In genomic region chrX:7147978-7148824, GRCh38 we compare ENCODE assay signal across 8 cellular contexts. TPM values are rescaled to one million over a fixed set of nuclear protein-coding genes. Genes with fewer than 3 reads are reported as not detected.
DNase-seq lines count a peak whose midpoint lies in the region; ATAC-seq and TF ChIP-seq lines count a peak whose summit lies in the region.

Gene PUDP (minus strand): TSS chrX:7148153. CDS start chrX:7148113, 40 bp downstream.

- no peaks in the 10 kb centered on the region for H4K20me1 ChIP-seq in smooth muscle cell (ENCODE audit: low read depth)

- H3K9me3 ChIP-seq in WERI-Rb-1 (ENCODE audit: severe bottlenecking) (no peaks in the 10 kb centered on the region), breast epithelium (no peaks in the 10 kb centered on the region), smooth muscle cell (replicated peaks; ENCODE audit: low read depth) (no peaks in the 10 kb centered on the region)

- H3K27ac ChIP-seq in WERI-Rb-1 (peak within 1 kb of the TSS; percentile 98), breast epithelium (peak within 1 kb of the TSS; percentile 90), smooth muscle cell (ENCODE audit: low read depth) (no peak within 1 kb of the TSS)

- DNase-seq in ACHN (peak; percentile 72), NCI-H2196 (lab: John Stamatoyannopoulos, UW; ENCODE audit: unreplicated experiment) (peak; percentile 83), WERI-Rb-1 (peak; percentile 90), breast epithelium (ENCODE audit: low spot score in 2 of 2) (peak; percentile 68 to 81), iPS-NIHi7 (ENCODE audit: extremely low spot score) (peak; percentile 98), smooth muscle cell (lab: John Stamatoyannopoulos, UW; ENCODE audit: unreplicated experiment) (peak; percentile 42)

- no peaks in the 10 kb centered on the region; the same call in 1 of the 2 replicates for H3K36me3 ChIP-seq in WERI-Rb-1
- H3K36me3 ChIP-seq in breast epithelium: no peaks in the 10 kb centered on the region
- no peaks in the 10 kb centered on the region for H3K36me3 ChIP-seq in smooth muscle cell (ENCODE audit: low read depth)

- 51% methylated on average over 50 of the region's 76 CpGs for WGBS in smooth muscle cell (ENCODE audit: low lambda C conversion rate)

- intact Hi-C loops in breast epithelium (cut with DNase I; ENCODE audit: low total_unique reads): no loop called here

- no peaks in the 10 kb centered on the region for H3K79me2 ChIP-seq in smooth muscle cell (ENCODE audit: low read depth)

- H3F3A ChIP-seq in smooth muscle cell (ENCODE audit: low read depth): no peaks in the 10 kb centered on the region

- ATAC-seq in GM18868 (IDR thresholded peaks at IDR 0.05; ENCODE audit: unreplicated experiment) (peak; percentile 70), HG03097 (IDR thresholded peaks at IDR 0.05; ENCODE audit: low FRiP score, unreplicated experiment) (peak; percentile 86)

- TF ChIP-seq POLR2A in breast epithelium (IDR thresholded peaks at IDR 0.05): no peak

- H3K27me3 ChIP-seq in WERI-Rb-1 (ENCODE audit: insufficient read depth, low read depth, severe bottlenecking): no peaks in the 10 kb centered on the region
- no peaks in the 10 kb centered on the region for H3K27me3 ChIP-seq in breast epithelium
- no peaks in the 10 kb centered on the region for H3K27me3 ChIP-seq in smooth muscle cell (ENCODE audit: low read depth)

- TF ChIP-seq CTCF in WERI-Rb-1 (IDR thresholded peaks at IDR 0.05; ENCODE audit: low read depth, low read length): peak; percentile 35; the same call in 1 of the 2 replicates
- peak; percentile 4 to 50 (median 22) for TF ChIP-seq CTCF in breast epithelium (IDR thresholded peaks at IDR 0.05)
- no peak for TF ChIP-seq CTCF in smooth muscle cell (IDR thresholded peaks at IDR 0.05; ENCODE audit: borderline replicate concordance, insufficient read depth, poor library complexity, severe bottlenecking)

- H3K4me3 ChIP-seq in WERI-Rb-1 (ENCODE audit: low read depth, low read length): peak within 1 kb of the TSS; percentile 91
- peak within 1 kb of the TSS; percentile 58 to 82 (median 79) for H3K4me3 ChIP-seq in breast epithelium
- H3K4me3 ChIP-seq in smooth muscle cell: peak within 1 kb of the TSS; percentile 88

- H3K9ac ChIP-seq in smooth muscle cell (ENCODE audit: low read depth): no peak within 1 kb of the TSS

- H2AFZ ChIP-seq in smooth muscle cell (ENCODE audit: low read depth): peak within 1 kb of the TSS; percentile 98

- in situ Hi-C loops in ACHN (cut with HindIII; ENCODE audit: low pct_ligation_motif_present, low pct_unique_long_range_greater_than_20kb, low sequenced_read_pairs): no loop called here

- H3K4me1 ChIP-seq in breast epithelium (no peaks in the 10 kb centered on the region), smooth muscle cell (ENCODE audit: low read depth) (no peaks in the 10 kb centered on the region)

- H3K4me2 ChIP-seq in smooth muscle cell: peak within 1 kb of the TSS; percentile 91

RNA-seq across cellular contexts. Expression of gene PUDP, which starts in this region (rescaled TPM):
- total RNA-seq in breast epithelium (10 to 100 TPM in 2 of 3 donors, 1 to 10 TPM in 1; 6.2 to 20.3 (median 17.9) TPM), smooth muscle cell (9.0 and 19.5 TPM in 2 replicates)
- polyA plus RNA-seq in smooth muscle cell: 11.5 and 13.2 TPM in 2 replicates

Comparison
In these comparisons a context has a peak if more than half of its experiments do, and no peak if none do; other contexts are left out.
1. DNase-seq: peak in every context shown above with its lines; median percentile 98 in iPS-NIHi7; 90 in WERI-Rb-1; 83 in NCI-H2196; 74 in breast epithelium; 72 in ACHN; 42 in smooth muscle cell.